38 cellular contexts compared by ENCODE assay signal in genomic region chr10:125348536-125348935, GRCh38.
"Had no signal": no experiment of that assay in that cellular context is flagged by ENCODE, and none has a peak within 500 bp of the region (broad histone marks: within the 10 kb centered on the region; RNA-seq: fewer than 3 reads in every experiment).

No MANE protein-coding gene starts in this region.

- H3K27me3 ChIP-seq: adrenal gland, ascending aorta, body of pancreas, brain microvascular endothelial cell, breast epithelium, cardiac muscle cell had no signal

- H3K4me3 Mint-ChIP-seq: activated naive CD4-positive, alpha-beta T cell treated with anti-CD3 and anti-CD28 coated beads for 36 hours; activated naive CD4-positive, alpha-beta T cell treated with anti-CD3 and anti-CD28 coated beads, Interleukin-2, amount 10 ng/mL, durations not matched to agents 7 days and 5 days; activated naive CD4-positive, alpha-beta T cell treated with anti-CD3 and anti-CD28 coated beads, Interleukin-2, amount 50 U/mL, for 24 hours; activated naive CD8-positive, alpha-beta T cell; activated naive CD8-positive, alpha-beta T cell treated with anti-CD3 and anti-CD28 coated beads for 36 hours; activated naive CD8-positive, alpha-beta T cell treated with anti-CD3 and anti-CD28 coated beads, Interleukin-2, amount 10 ng/mL, durations not matched to agents 7 days and 5 days; activated naive CD8-positive, alpha-beta T cell treated with anti-CD3 and anti-CD28 coated beads, Interleukin-2, amount 50 U/mL, for 24 hours; activated T-cell treated with anti-CD3 and anti-CD28 coated beads, Interleukin-2, amount 50 U/mL, for 24 hours; activated T-cell treated with anti-CD3 and anti-CD28 coated beads, Interleukin-2, amount 50 U/mL, for 4 hours; activated T-cell treated with anti-CD3 and anti-CD28 coated beads, Interleukin-2, amount 50 U/mL, for 72 hours; activated T-helper 1 cell treated with anti-CD3 and anti-CD28 coated beads, Interleukin-12 subunit alpha, Interleukin-12 subunit beta, Interleukin-2, Interleukin-4 antibody, amounts not matched to agents 30 ng/mL and 10 ng/mL and 1 ng/mL, durations not matched to agents 14 hours and 24 hours and 36 hours; activated T-helper 17 cell treated with anti-CD3 and anti-CD28 coated beads, Interleukin-2, amount 50 U/mL, for 72 hours; brain; central memory CD8-positive, alpha-beta T cell had no signal

- H3K27ac ChIP-seq: adrenal gland, ascending aorta, body of pancreas, brain microvascular endothelial cell, breast epithelium, cardiac muscle cell had no signal

- H3K36me3 Mint-ChIP-seq: activated naive CD4-positive, alpha-beta T cell treated with anti-CD3 and anti-CD28 coated beads, Interleukin-2, amount 10 ng/mL, durations not matched to agents 7 days and 5 days; activated naive CD4-positive, alpha-beta T cell treated with anti-CD3 and anti-CD28 coated beads, Interleukin-2, amount 50 U/mL, for 24 hours; activated naive CD4-positive, alpha-beta T cell treated with anti-CD3 and anti-CD28 coated beads, Interleukin-2, amount 50 U/mL, for 72 hours; activated naive CD8-positive, alpha-beta T cell; activated naive CD8-positive, alpha-beta T cell treated with anti-CD3 and anti-CD28 coated beads for 36 hours; activated naive CD8-positive, alpha-beta T cell treated with anti-CD3 and anti-CD28 coated beads, Interleukin-2, amount 10 ng/mL, durations not matched to agents 7 days and 5 days; brain had no signal

- H3K36me3 ChIP-seq: adrenal gland, ascending aorta, brain microvascular endothelial cell, breast epithelium, cardiac muscle cell had no signal

- ATAC-seq: activated naive CD4-positive, alpha-beta T cell treated with anti-CD3 and anti-CD28 coated beads, Interleukin-2, amount 50 U/mL, for 72 hours; activated naive CD8-positive, alpha-beta T cell treated with anti-CD3 and anti-CD28 coated beads, Interleukin-2, amount 50 U/mL, for 24 hours; activated T-cell treated with anti-CD3 and anti-CD28 coated beads, Interleukin-2, amount 50 U/mL, for 4 hours; activated T-cell treated with anti-CD3 and anti-CD28 coated beads, Interleukin-2, amount 50 U/mL, for 72 hours; activated T-helper 17 cell treated with anti-CD3 and anti-CD28 coated beads, Interleukin-2, amount 50 U/mL, for 72 hours; body of pancreas had no signal

- DNase-seq: activated effector memory CD4-positive, alpha-beta T cell treated with anti-CD3 and anti-CD28 coated beads, Interleukin-2, amount 50 U/mL, for 16 hours; activated effector memory CD4-positive, alpha-beta T cell treated with Interleukin-2 at 50 U/mL for 16 hours; activated gamma-delta T cell; activated gamma-delta T cell treated with Interleukin-2 at 50 U/mL for 16 hours; activated naive CD4-positive, alpha-beta T cell; activated naive CD4-positive, alpha-beta T cell treated with anti-CD3 and anti-CD28 coated beads for 36 hours; activated naive CD4-positive, alpha-beta T cell treated with anti-CD3 and anti-CD28 coated beads, Interleukin-2, amount 10 ng/mL, durations not matched to agents 7 days and 5 days; activated naive CD4-positive, alpha-beta T cell treated with anti-CD3 and anti-CD28 coated beads, Interleukin-2, amount 50 U/mL, for 16 hours; activated naive CD4-positive, alpha-beta T cell treated with Interleukin-2 at 50 U/mL for 16 hours; activated naive CD8-positive, alpha-beta T cell treated with anti-CD3 and anti-CD28 coated beads for 36 hours; activated naive CD8-positive, alpha-beta T cell treated with anti-CD3 and anti-CD28 coated beads, Interleukin-2, amount 10 ng/mL, durations not matched to agents 7 days and 5 days; activated naive CD8-positive, alpha-beta T cell treated with anti-CD3 and anti-CD28 coated beads, Interleukin-2, amount 50 U/mL, for 24 hours; activated T-cell treated with anti-CD3 and anti-CD28 coated beads, Interleukin-2, amount 50 U/mL, for 1 hour; activated T-cell treated with anti-CD3 and anti-CD28 coated beads, Interleukin-2, amount 50 U/mL, for 24 hours; activated T-cell treated with anti-CD3 and anti-CD28 coated beads, Interleukin-2, amount 50 U/mL, for 4 hours; activated T-cell treated with anti-CD3 and anti-CD28 coated beads, Interleukin-2, amount 50 U/mL, for 48 hours; activated T-cell treated with anti-CD3 and anti-CD28 coated beads, Interleukin-2, amount 50 U/mL, for 72 hours; adrenal gland; amniotic stem cell; amygdala; anterior cingulate cortex; aorta; body of pancreas; brain microvascular endothelial cell; caudate nucleus; central memory CD4-positive, alpha-beta T cell; cerebellar nuclear complex had no signal

- H3K9me3 Mint-ChIP-seq: activated naive CD4-positive, alpha-beta T cell treated with anti-CD3 and anti-CD28 coated beads for 36 hours; activated naive CD4-positive, alpha-beta T cell treated with anti-CD3 and anti-CD28 coated beads, Interleukin-2, amount 10 ng/mL, durations not matched to agents 7 days and 5 days; activated naive CD4-positive, alpha-beta T cell treated with anti-CD3 and anti-CD28 coated beads, Interleukin-2, amount 50 U/mL, for 24 hours; activated naive CD4-positive, alpha-beta T cell treated with anti-CD3 and anti-CD28 coated beads, Interleukin-2, amount 50 U/mL, for 72 hours; activated naive CD8-positive, alpha-beta T cell treated with anti-CD3 and anti-CD28 coated beads for 36 hours; activated naive CD8-positive, alpha-beta T cell treated with anti-CD3 and anti-CD28 coated beads, Interleukin-2, amount 10 ng/mL, durations not matched to agents 7 days and 5 days; activated T-cell treated with anti-CD3 and anti-CD28 coated beads, Interleukin-2, amount 50 U/mL, for 24 hours; activated T-cell treated with anti-CD3 and anti-CD28 coated beads, Interleukin-2, amount 50 U/mL, for 72 hours; activated T-helper 1 cell treated with anti-CD3 and anti-CD28 coated beads, Interleukin-12 subunit alpha, Interleukin-12 subunit beta, Interleukin-2, Interleukin-4 antibody, amounts not matched to agents 30 ng/mL and 10 ng/mL and 1 ng/mL, durations not matched to agents 14 hours and 24 hours and 36 hours; activated T-helper 2 cell treated with anti-CD3 and anti-CD28 coated beads, Interferon-gamma antibody, Interleukin-2, Interleukin-4, amounts not matched to agents 10 μg/mL and 5 μg/mL and 100 μg/mL, durations not matched to agents 14 hours and 24 hours and 36 hours; central memory CD8-positive, alpha-beta T cell had no signal

- H3K27ac Mint-ChIP-seq: activated naive CD4-positive, alpha-beta T cell treated with anti-CD3 and anti-CD28 coated beads for 36 hours; activated naive CD4-positive, alpha-beta T cell treated with anti-CD3 and anti-CD28 coated beads, Interleukin-2, amount 10 ng/mL, durations not matched to agents 7 days and 5 days; activated naive CD4-positive, alpha-beta T cell treated with anti-CD3 and anti-CD28 coated beads, Interleukin-2, amount 50 U/mL, for 24 hours; activated naive CD4-positive, alpha-beta T cell treated with anti-CD3 and anti-CD28 coated beads, Interleukin-2, amount 50 U/mL, for 72 hours; activated naive CD8-positive, alpha-beta T cell; activated naive CD8-positive, alpha-beta T cell treated with anti-CD3 and anti-CD28 coated beads for 36 hours; activated naive CD8-positive, alpha-beta T cell treated with anti-CD3 and anti-CD28 coated beads, Interleukin-2, amount 10 ng/mL, durations not matched to agents 7 days and 5 days; activated naive CD8-positive, alpha-beta T cell treated with anti-CD3 and anti-CD28 coated beads, Interleukin-2, amount 50 U/mL, for 24 hours; activated T-cell treated with anti-CD3 and anti-CD28 coated beads, Interleukin-2, amount 50 U/mL, for 24 hours; activated T-cell treated with anti-CD3 and anti-CD28 coated beads, Interleukin-2, amount 50 U/mL, for 72 hours; activated T-helper 1 cell treated with anti-CD3 and anti-CD28 coated beads, Interleukin-12 subunit alpha, Interleukin-12 subunit beta, Interleukin-2, Interleukin-4 antibody, amounts not matched to agents 30 ng/mL and 10 ng/mL and 1 ng/mL, durations not matched to agents 14 hours and 24 hours and 36 hours; activated T-helper 17 cell treated with anti-CD3 and anti-CD28 coated beads, Interleukin-2, amount 50 U/mL, for 72 hours; activated T-helper 2 cell treated with anti-CD3 and anti-CD28 coated beads, Interferon-gamma antibody, Interleukin-2, Interleukin-4, amounts not matched to agents 10 μg/mL and 5 μg/mL and 100 μg/mL, durations not matched to agents 14 hours and 24 hours and 36 hours; brain had no signal

- H3K9me3 ChIP-seq: adrenal gland, ascending aorta, body of pancreas, breast epithelium had no signal

- H3K27me3 Mint-ChIP-seq: activated naive CD8-positive, alpha-beta T cell treated with anti-CD3 and anti-CD28 coated beads, Interleukin-2, amount 10 ng/mL, durations not matched to agents 7 days and 5 days had no signal

- H3K4me1 Mint-ChIP-seq: activated naive CD4-positive, alpha-beta T cell treated with anti-CD3 and anti-CD28 coated beads, Interleukin-2, amount 10 ng/mL, durations not matched to agents 7 days and 5 days; activated naive CD4-positive, alpha-beta T cell treated with anti-CD3 and anti-CD28 coated beads, Interleukin-2, amount 50 U/mL, for 24 hours; activated naive CD8-positive, alpha-beta T cell treated with anti-CD3 and anti-CD28 coated beads for 36 hours; activated naive CD8-positive, alpha-beta T cell treated with anti-CD3 and anti-CD28 coated beads, Interleukin-2, amount 10 ng/mL, durations not matched to agents 7 days and 5 days; activated naive CD8-positive, alpha-beta T cell treated with anti-CD3 and anti-CD28 coated beads, Interleukin-2, amount 50 U/mL, for 24 hours; activated T-helper 17 cell treated with anti-CD3 and anti-CD28 coated beads, Interleukin-2, amount 50 U/mL, for 72 hours; central memory CD8-positive, alpha-beta T cell had no signal

- H3K4me1 ChIP-seq: adrenal gland, ascending aorta, breast epithelium had no signal

- H3K4me3 ChIP-seq: adrenal gland, ascending aorta, body of pancreas, breast epithelium, cardiac muscle cell had no signal
